ENCODE assay signal across 1 cellular context in genomic region chr18:50473896-50474295, GRCh38.
TF ChIP-seq lines count a peak whose summit lies in the region.

No MANE protein-coding gene starts in this region.

TF ChIP-seq in HepG2, 621 proteins besides CTCF, POLR2A, EP300 and RAD21 (continued from another document):
- TF ChIP-seq AKNA (CRISPR knock-in tag; IDR thresholded peaks at IDR 0.05; ENCODE audit: borderline replicate concordance) (no peak), ZBTB2 (CRISPR knock-in tag; IDR thresholded peaks at IDR 0.05; ENCODE audit: low read depth) (no peak), ADNP (CRISPR knock-in tag; IDR thresholded peaks at IDR 0.05) (no peak), FOXC1 (CRISPR knock-in tag; IDR thresholded peaks at IDR 0.05; ENCODE audit: borderline replicate concordance) (no peak), PCBP2 (optimal IDR thresholded peaks at IDR 0.05; ENCODE audit: low read depth, low read length, poor library complexity, severe bottlenecking) (no peak), SMARCC2 (IDR thresholded peaks at IDR 0.05) (no peak), JUNB (CRISPR knock-in tag; IDR thresholded peaks at IDR 0.05; ENCODE audit: borderline replicate concordance) (no peak), YY1 (IDR thresholded peaks at IDR 0.05; ENCODE audit: insufficient read depth, insufficient replicate concordance, low read depth, low read length) (no peak), SP2 (CRISPR knock-in tag; IDR thresholded peaks at IDR 0.05) (no peak), ZNF512 (CRISPR knock-in tag; IDR thresholded peaks at IDR 0.05) (no peak)
